In genomic region chr14:65229431-65230286, GRCh38 we compare ENCODE assay signal across 8 cellular contexts.
DNase-seq lines count a peak whose midpoint lies in the region; ATAC-seq and TF ChIP-seq lines count a peak whose summit lies in the region.

No MANE protein-coding gene starts in this region.

- H3K4me1 ChIP-seq in fibroblast of lung (ENCODE audit: control insufficient read depth, extremely low read depth, insufficient read depth, low read length) = peaks cover 8% of the 10 kb centered on the region
- peaks cover 18 to 53% (median 36%) of the 10 kb centered on the region in 4 donors for H3K4me1 ChIP-seq in upper lobe of left lung

- peaks cover 42% of the 10 kb centered on the region for H3K4me1 Mint-ChIP-seq in activated T-cell treated with anti-CD3 and anti-CD28 coated beads, Interleukin-2, amount 50 U/mL, for 72 hours (ENCODE audit: low read depth)
- peaks cover 65 to 69% (median 68%) of the 10 kb centered on the region in 3 donors for H3K4me1 Mint-ChIP-seq in naive B cell

- no peaks in the 10 kb centered on the region for H3K36me3 Mint-ChIP-seq in activated T-cell treated with anti-CD3 and anti-CD28 coated beads, Interleukin-2, amount 50 U/mL, for 72 hours (ENCODE audit: insufficient read depth in 2 of 2)
- peaks cover 0 to 6% of the 10 kb centered on the region in 2 donors for H3K36me3 Mint-ChIP-seq in naive B cell

- H3K9me3 ChIP-seq in fibroblast of lung (ENCODE audit: control insufficient read depth, insufficient read depth, low read depth, low read length) (no peaks in the 10 kb centered on the region), upper lobe of left lung (no peaks in the 10 kb centered on the region)

- peak overlapping the region; percentile 61 for H3K9ac ChIP-seq in fibroblast of lung (ENCODE audit: insufficient read depth, low read length)

- ATAC-seq in activated T-cell treated with anti-CD3 and anti-CD28 coated beads, Interleukin-2, amount 50 U/mL, for 72 hours (replicated peaks in 1 of 2) = peak; percentile 79 to 82
- peak in 1 of 2 donors; percentile 24 for ATAC-seq in naive B cell (ENCODE audit: low read depth in 2 of 2)
- peak; percentile 61 to 76 for ATAC-seq in upper lobe of left lung (ENCODE audit: low FRiP score in 2 of 2)
- ATAC-seq in HG03135 (IDR thresholded peaks at IDR 0.05; ENCODE audit: unreplicated experiment) = no peak
- no peak for ATAC-seq in GM19351 (IDR thresholded peaks at IDR 0.05; ENCODE audit: unreplicated experiment)

- no peak for TF ChIP-seq EP300 in upper lobe of left lung (IDR thresholded peaks at IDR 0.05)

- 8 to 15% methylated on average over 17 to 20 of the region's 20 CpGs for WGBS in upper lobe of left lung, 2 donors

- H2AFZ ChIP-seq in fibroblast of lung (ENCODE audit: low read length) = peak overlapping the region; percentile 93

- TF ChIP-seq CTCF in GM12864 (IDR thresholded peaks at IDR 0.05; ENCODE audit: low read depth, low read length, missing control alignments) (no peak), fibroblast of lung (conservative IDR thresholded peaks at IDR 0.05 in 1 of 2, IDR thresholded peaks at IDR 0.05 in 1 of 2; ENCODE audit: low read depth in 1 of 2, low read length in 2 of 2) (no peak), upper lobe of left lung (IDR thresholded peaks at IDR 0.05) (no peak)

- TF ChIP-seq POLR2A in upper lobe of left lung (IDR thresholded peaks at IDR 0.05) = no peak

- H3K36me3 ChIP-seq in fibroblast of lung (ENCODE audit: control insufficient read depth, insufficient read depth, low read length) = no peaks in the 10 kb centered on the region
- no peaks in the 10 kb centered on the region for H3K36me3 ChIP-seq in upper lobe of left lung

- H3K4me3 ChIP-seq in GM12864 (ENCODE audit: low read depth, low read length) (peak overlapping the region; percentile 15), fibroblast of lung (replicated peaks in 1 of 4; ENCODE audit: control extremely low read depth in 1 of 4, insufficient read depth in 1 of 4, low read depth in 3 of 4, low read length in 4 of 4) (peak overlapping the region; percentile 13 to 38 (median 24)), upper lobe of left lung (peak overlapping the region; percentile 10 to 46 (median 34))

- no peaks in the 10 kb centered on the region for H3K27me3 ChIP-seq in fibroblast of lung (ENCODE audit: control insufficient read depth, insufficient read depth, low read length)
- no peaks in the 10 kb centered on the region for H3K27me3 ChIP-seq in upper lobe of left lung

- peak overlapping the region; percentile 90 for H3K27ac Mint-ChIP-seq in activated T-cell treated with anti-CD3 and anti-CD28 coated beads, Interleukin-2, amount 50 U/mL, for 72 hours
- peak overlapping the region; percentile 83 to 98 (median 94) for H3K27ac Mint-ChIP-seq in naive B cell

- H3K27me3 Mint-ChIP-seq in activated T-cell treated with anti-CD3 and anti-CD28 coated beads, Interleukin-2, amount 50 U/mL, for 72 hours (ENCODE audit: low read depth) = no peaks in the 10 kb centered on the region
- no peaks in the 10 kb centered on the region for H3K27me3 Mint-ChIP-seq in naive B cell

- DNase-seq in GM12864 (ENCODE audit: low read depth) (no peak), NCI-H2029 treated with DMSO at 0.1 percent for 48 hours (lab: John Stamatoyannopoulos, UW) (peak; percentile 67), fibroblast of lung (ENCODE audit: low read depth in 2 of 2) (peak; percentile 51 to 64), naive B cell (peak; percentile 35), upper lobe of left lung (peak; percentile 40 to 79)
- peak; percentile 39 to 50 for DNase-seq in activated T-cell treated with anti-CD3 and anti-CD28 coated beads, Interleukin-2, amount 50 U/mL, for 72 hours

- H3K79me2 ChIP-seq in fibroblast of lung (ENCODE audit: control insufficient read depth, insufficient read depth, low read length) = no peaks in the 10 kb centered on the region

- H3K4me3 Mint-ChIP-seq in activated T-cell treated with anti-CD3 and anti-CD28 coated beads, Interleukin-2, amount 50 U/mL, for 72 hours = peak overlapping the region; percentile 85 to 87
- H3K4me3 Mint-ChIP-seq in naive B cell = peak overlapping the region; percentile 74 to 94 (median 89)

- no peaks in the 10 kb centered on the region for H4K20me1 ChIP-seq in fibroblast of lung (ENCODE audit: control insufficient read depth, extremely low read depth, insufficient read depth, low read length)

- H3K4me2 ChIP-seq in fibroblast of lung (ENCODE audit: extremely low read depth, insufficient read depth, low read length) = peak overlapping the region; percentile 89

- H3K27ac ChIP-seq in fibroblast of lung (ENCODE audit: insufficient read depth, low read length) = peak overlapping the region; percentile 80
- peak overlapping the region; percentile 82 to 90 (median 88) for H3K27ac ChIP-seq in upper lobe of left lung

- H3K9me3 Mint-ChIP-seq in activated T-cell treated with anti-CD3 and anti-CD28 coated beads, Interleukin-2, amount 50 U/mL, for 72 hours = no peaks in the 10 kb centered on the region
- peaks cover 0 to 4% (median 0%) of the 10 kb centered on the region in 7 donors for H3K9me3 Mint-ChIP-seq in naive B cell

Comparison
In these comparisons a context has a peak if more than half of its experiments do, and no peak if none do; other contexts are left out.
1. ATAC-seq: peak in activated T-cell treated with anti-CD3 and anti-CD28 coated beads, Interleukin-2, amount 50 U/mL, for 72 hours (2 of 2) and upper lobe of left lung (2 of 2); none in HG03135 (single experiment) and GM19351 (single experiment).
2. Peak in every context shown above with its lines, with median percentiles within 50 percentile points of each other: H3K4me3 ChIP-seq.